1 cellular context compared by ENCODE assay signal in genomic region chr18:12948055-12948804, GRCh38.
TF ChIP-seq lines count a peak whose summit lies in the region.

No MANE protein-coding gene starts in this region.

TF ChIP-seq in HepG2, 621 proteins besides CTCF, POLR2A, EP300 and RAD21 (continued from another document and continues in another):
- TF ChIP-seq, protein P1, sequence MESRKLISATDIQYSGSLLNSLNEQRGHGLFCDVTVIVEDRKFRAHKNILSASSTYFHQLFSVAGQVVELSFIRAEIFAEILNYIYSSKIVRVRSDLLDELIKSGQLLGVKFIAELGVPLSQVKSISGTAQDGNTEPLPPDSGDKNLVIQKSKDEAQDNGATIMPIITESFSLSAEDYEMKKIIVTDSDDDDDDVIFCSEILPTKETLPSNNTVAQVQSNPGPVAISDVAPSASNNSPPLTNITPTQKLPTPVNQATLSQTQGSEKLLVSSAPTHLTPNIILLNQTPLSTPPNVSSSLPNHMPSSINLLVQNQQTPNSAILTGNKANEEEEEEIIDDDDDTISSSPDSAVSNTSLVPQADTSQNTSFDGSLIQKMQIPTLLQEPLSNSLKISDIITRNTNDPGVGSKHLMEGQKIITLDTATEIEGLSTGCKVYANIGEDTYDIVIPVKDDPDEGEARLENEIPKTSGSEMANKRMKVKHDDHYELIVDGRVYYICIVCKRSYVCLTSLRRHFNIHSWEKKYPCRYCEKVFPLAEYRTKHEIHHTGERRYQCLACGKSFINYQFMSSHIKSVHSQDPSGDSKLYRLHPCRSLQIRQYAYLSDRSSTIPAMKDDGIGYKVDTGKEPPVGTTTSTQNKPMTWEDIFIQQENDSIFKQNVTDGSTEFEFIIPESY (CRISPR knock-in tag; IDR thresholded peaks at IDR 0.05): no peak
- TF ChIP-seq ZNF703 (CRISPR knock-in tag; IDR thresholded peaks at IDR 0.05; ENCODE audit: borderline replicate concordance) (peak; percentile 97), MTF2 (CRISPR knock-in tag; IDR thresholded peaks at IDR 0.05; ENCODE audit: borderline replicate concordance) (peak; percentile 28; the same call in 1 of the 2 replicates), TCF7 (IDR thresholded peaks at IDR 0.05; ENCODE audit: low read depth) (no peak), ZNF777 (CRISPR knock-in tag; IDR thresholded peaks at IDR 0.05) (peak; percentile 91), LRRFIP1 (CRISPR knock-in tag; conservative IDR thresholded peaks at IDR 0.05) (0 out of 2 replicates have a peak, but pooled peaks have one; percentile 48), ZNF547 (CRISPR knock-in tag; IDR thresholded peaks at IDR 0.05) (peak; percentile 98), TRIM22 (IDR thresholded peaks at IDR 0.05) (no peak), MBD4 (IDR thresholded peaks at IDR 0.05; ENCODE audit: borderline replicate concordance, low read length) (no peak), TBX2 (CRISPR knock-in tag; IDR thresholded peaks at IDR 0.05; ENCODE audit: borderline replicate concordance) (peak; percentile 83), GPBP1L1 (CRISPR knock-in tag; IDR thresholded peaks at IDR 0.05) (no peak), CC2D1A (CRISPR knock-in tag; IDR thresholded peaks at IDR 0.05) (no peak), ZBTB7B (CRISPR knock-in tag; IDR thresholded peaks at IDR 0.05) (peak; percentile 68; the same call in 1 of the 2 replicates), ZNF556 (CRISPR knock-in tag; IDR thresholded peaks at IDR 0.05; ENCODE audit: borderline replicate concordance) (peak; percentile 80), HMG20A (CRISPR knock-in tag; IDR thresholded peaks at IDR 0.05; ENCODE audit: borderline replicate concordance) (no peak; the same call in 1 of the 2 replicates), CBFB (CRISPR knock-in tag; IDR thresholded peaks at IDR 0.05) (peak; percentile 68; the same call in 1 of the 2 replicates), ZNF552 (CRISPR knock-in tag; IDR thresholded peaks at IDR 0.05; ENCODE audit: borderline replicate concordance) (peak; percentile 38; the same call in 1 of the 2 replicates), HNF4A (CRISPR knock-in tag; IDR thresholded peaks at IDR 0.05) (peak; percentile 25), KLF12 (CRISPR knock-in tag; IDR thresholded peaks at IDR 0.05; ENCODE audit: borderline replicate concordance) (peak; percentile 87), TAF15 (IDR thresholded peaks at IDR 0.05; ENCODE audit: low read depth, low read length, poor library complexity, severe bottlenecking) (no peak), ZNF567 (CRISPR knock-in tag; IDR thresholded peaks at IDR 0.05; ENCODE audit: borderline replicate concordance) (peak; percentile 95), EZH2 (conservative IDR thresholded peaks at IDR 0.05; ENCODE audit: low read depth, low read length) (no peak), ZNF337 (CRISPR knock-in tag; IDR thresholded peaks at IDR 0.05; ENCODE audit: borderline replicate concordance, low read depth) (peak; percentile 83; the same call in 1 of the 2 replicates), FOXO1 (CRISPR knock-in tag; IDR thresholded peaks at IDR 0.05) (peak; percentile 48; the same call in 1 of the 2 replicates), ZBTB3 (CRISPR knock-in tag; IDR thresholded peaks at IDR 0.05; ENCODE audit: borderline replicate concordance, low read depth) (no peak; the same call in 1 of the 2 replicates), MXI1 (IDR thresholded peaks at IDR 0.05; ENCODE audit: borderline replicate concordance, low read depth, low read length) (peak; percentile 88; the same call in 2 of the 3 replicates), SATB2 (CRISPR knock-in tag; IDR thresholded peaks at IDR 0.05) (peak; percentile 93), ZFP41 (CRISPR knock-in tag; IDR thresholded peaks at IDR 0.05; ENCODE audit: borderline replicate concordance) (0 out of 2 replicates have a peak, but pooled peaks have one; percentile 75), ZBTB37 (CRISPR knock-in tag; IDR thresholded peaks at IDR 0.05) (no peak), ZNF788 (CRISPR knock-in tag; IDR thresholded peaks at IDR 0.05; ENCODE audit: borderline replicate concordance) (peak; percentile 91), DNMT3B (CRISPR knock-in tag; conservative IDR thresholded peaks at IDR 0.05) (peak; percentile 92; the same call in 1 of the 2 replicates), CENPBD1 (CRISPR knock-in tag; IDR thresholded peaks at IDR 0.05; ENCODE audit: borderline replicate concordance, low read depth) (peak; percentile 99; the same call in 1 of the 2 replicates), ZNF614 (CRISPR knock-in tag; IDR thresholded peaks at IDR 0.05; ENCODE audit: borderline replicate concordance) (0 out of 2 replicates have a peak, but pooled peaks have one; percentile 30), ZNF382 (CRISPR knock-in tag; IDR thresholded peaks at IDR 0.05; ENCODE audit: borderline replicate concordance) (no peak), ARNTL (CRISPR knock-in tag; IDR thresholded peaks at IDR 0.05) (peak; percentile 32; the same call in 1 of the 2 replicates)
- TF ChIP-seq, protein P2, sequence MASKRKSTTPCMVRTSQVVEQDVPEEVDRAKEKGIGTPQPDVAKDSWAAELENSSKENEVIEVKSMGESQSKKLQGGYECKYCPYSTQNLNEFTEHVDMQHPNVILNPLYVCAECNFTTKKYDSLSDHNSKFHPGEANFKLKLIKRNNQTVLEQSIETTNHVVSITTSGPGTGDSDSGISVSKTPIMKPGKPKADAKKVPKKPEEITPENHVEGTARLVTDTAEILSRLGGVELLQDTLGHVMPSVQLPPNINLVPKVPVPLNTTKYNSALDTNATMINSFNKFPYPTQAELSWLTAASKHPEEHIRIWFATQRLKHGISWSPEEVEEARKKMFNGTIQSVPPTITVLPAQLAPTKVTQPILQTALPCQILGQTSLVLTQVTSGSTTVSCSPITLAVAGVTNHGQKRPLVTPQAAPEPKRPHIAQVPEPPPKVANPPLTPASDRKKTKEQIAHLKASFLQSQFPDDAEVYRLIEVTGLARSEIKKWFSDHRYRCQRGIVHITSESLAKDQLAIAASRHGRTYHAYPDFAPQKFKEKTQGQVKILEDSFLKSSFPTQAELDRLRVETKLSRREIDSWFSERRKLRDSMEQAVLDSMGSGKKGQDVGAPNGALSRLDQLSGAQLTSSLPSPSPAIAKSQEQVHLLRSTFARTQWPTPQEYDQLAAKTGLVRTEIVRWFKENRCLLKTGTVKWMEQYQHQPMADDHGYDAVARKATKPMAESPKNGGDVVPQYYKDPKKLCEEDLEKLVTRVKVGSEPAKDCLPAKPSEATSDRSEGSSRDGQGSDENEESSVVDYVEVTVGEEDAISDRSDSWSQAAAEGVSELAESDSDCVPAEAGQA (IDR thresholded peaks at IDR 0.05; ENCODE audit: low read depth): no peak
- TF ChIP-seq, protein P2 (CRISPR knock-in tag; IDR thresholded peaks at IDR 0.05; ENCODE audit: borderline replicate concordance): peak; percentile 98; the same call in 1 of the 2 replicates
- TF ChIP-seq, protein P3, sequence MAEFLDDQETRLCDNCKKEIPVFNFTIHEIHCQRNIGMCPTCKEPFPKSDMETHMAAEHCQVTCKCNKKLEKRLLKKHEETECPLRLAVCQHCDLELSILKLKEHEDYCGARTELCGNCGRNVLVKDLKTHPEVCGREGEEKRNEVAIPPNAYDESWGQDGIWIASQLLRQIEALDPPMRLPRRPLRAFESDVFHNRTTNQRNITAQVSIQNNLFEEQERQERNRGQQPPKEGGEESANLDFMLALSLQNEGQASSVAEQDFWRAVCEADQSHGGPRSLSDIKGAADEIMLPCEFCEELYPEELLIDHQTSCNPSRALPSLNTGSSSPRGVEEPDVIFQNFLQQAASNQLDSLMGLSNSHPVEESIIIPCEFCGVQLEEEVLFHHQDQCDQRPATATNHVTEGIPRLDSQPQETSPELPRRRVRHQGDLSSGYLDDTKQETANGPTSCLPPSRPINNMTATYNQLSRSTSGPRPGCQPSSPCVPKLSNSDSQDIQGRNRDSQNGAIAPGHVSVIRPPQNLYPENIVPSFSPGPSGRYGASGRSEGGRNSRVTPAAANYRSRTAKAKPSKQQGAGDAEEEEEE (CRISPR knock-in tag; IDR thresholded peaks at IDR 0.05; ENCODE audit: borderline replicate concordance): no peak
- TF ChIP-seq, protein P4, sequence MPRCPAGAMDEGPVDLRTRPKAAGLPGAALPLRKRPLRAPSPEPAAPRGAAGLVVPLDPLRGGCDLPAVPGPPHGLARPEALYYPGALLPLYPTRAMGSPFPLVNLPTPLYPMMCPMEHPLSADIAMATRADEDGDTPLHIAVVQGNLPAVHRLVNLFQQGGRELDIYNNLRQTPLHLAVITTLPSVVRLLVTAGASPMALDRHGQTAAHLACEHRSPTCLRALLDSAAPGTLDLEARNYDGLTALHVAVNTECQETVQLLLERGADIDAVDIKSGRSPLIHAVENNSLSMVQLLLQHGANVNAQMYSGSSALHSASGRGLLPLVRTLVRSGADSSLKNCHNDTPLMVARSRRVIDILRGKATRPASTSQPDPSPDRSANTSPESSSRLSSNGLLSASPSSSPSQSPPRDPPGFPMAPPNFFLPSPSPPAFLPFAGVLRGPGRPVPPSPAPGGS (CRISPR knock-in tag; IDR thresholded peaks at IDR 0.05): peak; percentile 100
- TF ChIP-seq, protein P5, sequence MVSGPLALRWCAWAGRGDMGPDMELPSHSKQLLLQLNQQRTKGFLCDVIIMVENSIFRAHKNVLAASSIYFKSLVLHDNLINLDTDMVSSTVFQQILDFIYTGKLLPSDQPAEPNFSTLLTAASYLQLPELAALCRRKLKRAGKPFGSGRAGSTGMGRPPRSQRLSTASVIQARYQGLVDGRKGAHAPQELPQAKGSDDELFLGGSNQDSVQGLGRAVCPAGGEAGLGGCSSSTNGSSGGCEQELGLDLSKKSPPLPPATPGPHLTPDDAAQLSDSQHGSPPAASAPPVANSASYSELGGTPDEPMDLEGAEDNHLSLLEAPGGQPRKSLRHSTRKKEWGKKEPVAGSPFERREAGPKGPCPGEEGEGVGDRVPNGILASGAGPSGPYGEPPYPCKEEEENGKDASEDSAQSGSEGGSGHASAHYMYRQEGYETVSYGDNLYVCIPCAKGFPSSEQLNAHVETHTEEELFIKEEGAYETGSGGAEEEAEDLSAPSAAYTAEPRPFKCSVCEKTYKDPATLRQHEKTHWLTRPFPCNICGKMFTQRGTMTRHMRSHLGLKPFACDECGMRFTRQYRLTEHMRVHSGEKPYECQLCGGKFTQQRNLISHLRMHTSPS (CRISPR knock-in tag; IDR thresholded peaks at IDR 0.05; ENCODE audit: low read depth): peak; percentile 31; the same call in 1 of the 2 replicates
